Comparison of ENCODE assay signal across 11 cellular contexts in genomic region chr7:33932221-33932620, GRCh38. TPM values are rescaled to one million over a fixed set of nuclear protein-coding genes. Genes with fewer than 3 reads are reported as not detected.
DNase-seq lines count a peak whose midpoint lies in the region; ATAC-seq and TF ChIP-seq lines count a peak whose summit lies in the region.
"Had no signal": no experiment of that assay in that cellular context is flagged by ENCODE, and none has a peak within 500 bp of the region (broad histone marks: within the 10 kb centered on the region; RNA-seq: fewer than 3 reads in every experiment).

No MANE protein-coding gene starts in this region.

- peaks cover 0 to 6% (median 0%) of the 10 kb centered on the region in 7 donors for H3K4me1 Mint-ChIP-seq in naive thymus-derived CD4-positive, alpha-beta T cell
- H3K4me1 Mint-ChIP-seq: activated CD4-positive, alpha-beta T cell treated with anti-CD3 and anti-CD28 coated beads, Interleukin-2, amount 10 ng/mL, durations not matched to agents 7 days and 5 days had no signal

- ATAC-seq in naive thymus-derived CD4-positive, alpha-beta T cell = no peak
- no peak for ATAC-seq in GM21360 (IDR thresholded peaks at IDR 0.05; ENCODE audit: unreplicated experiment)

- TF ChIP-seq CTCF in Loucy (conservative IDR thresholded peaks at IDR 0.05; ENCODE audit: low read length) (no peak), suprapubic skin (IDR thresholded peaks at IDR 0.05) (no peak)

- no peaks in the 10 kb centered on the region for H4K20me1 ChIP-seq in Loucy (ENCODE audit: insufficient read depth, low read length, poor library complexity, severe bottlenecking)

- intact Hi-C loops in naive thymus-derived CD4-positive, alpha-beta T cell (cut with micrococcal nuclease) = loop anchor here in 1 of 2 donors (5.0 to 10.0 kb wide), 2 partner anchors 1165 to 1237 kb away; no protein-coding TSS in a partner anchor

- H3K4ac ChIP-seq in mesenchymal stem cell (ENCODE audit: low read depth in 1 of 2, low read length in 2 of 2) = no peak overlapping the region

- no peak overlapping the region for H4K8ac ChIP-seq in mesenchymal stem cell (ENCODE audit: low read length)

- peaks cover 0 to 18% (median 18%) of the 10 kb centered on the region in 5 donors for H3K27me3 Mint-ChIP-seq in naive thymus-derived CD4-positive, alpha-beta T cell

- H2BK120ac ChIP-seq in mesenchymal stem cell (ENCODE audit: low read depth, low read length) = no peak overlapping the region

- WGBS in mesenchymal stem cell = 86% methylated on average over 3 of the region's 5 CpGs
- WGBS in suprapubic skin = 45% methylated on average over 5 of the region's 5 CpGs

- no peak overlapping the region for H3K18ac ChIP-seq in mesenchymal stem cell (ENCODE audit: low read depth in 1 of 2, low read length in 2 of 2)

- no peaks in the 10 kb centered on the region for H3K79me2 ChIP-seq in Loucy (ENCODE audit: insufficient read depth, low read length)

- H2AFZ ChIP-seq in Loucy (ENCODE audit: low read length) (peak overlapping the region; percentile 7; the same call in 1 of the 2 replicates), mesenchymal stem cell (ENCODE audit: low read depth, low read length) (no peak overlapping the region)

- no peak for TF ChIP-seq EP300 in suprapubic skin (IDR thresholded peaks at IDR 0.05)

- peak overlapping the region; percentile 49 for H3K27ac ChIP-seq in angular gyrus (ENCODE audit: low read depth, low read length)
- H3K27ac ChIP-seq in mesenchymal stem cell (ENCODE audit: low read length, poor library complexity, severe bottlenecking) = no peak overlapping the region
- H3K27ac ChIP-seq in suprapubic skin = no peak overlapping the region
- no peak overlapping the region for H3K27ac ChIP-seq in naive thymus-derived CD4-positive, alpha-beta T cell (ENCODE audit: low read depth, low read length)
- H3K27ac ChIP-seq: adrenal gland, colonic mucosa had no signal

- no peak overlapping the region for H4K91ac ChIP-seq in mesenchymal stem cell (ENCODE audit: low read length)

- H3K4me3 ChIP-seq in Loucy (ENCODE audit: low read length, poor library complexity, severe bottlenecking) (no peak overlapping the region), mesenchymal stem cell (ENCODE audit: insufficient read depth in 1 of 2, low read depth in 1 of 2, low read length in 2 of 2) (peak overlapping the region in 1 of 2 experiments; percentile 46), suprapubic skin (peak overlapping the region; percentile 12)
- H3K4me3 ChIP-seq in naive thymus-derived CD4-positive, alpha-beta T cell (ENCODE audit: low read length) = no peak overlapping the region
- H3K4me3 ChIP-seq: colonic mucosa had no signal

- H3K36me3 Mint-ChIP-seq in naive thymus-derived CD4-positive, alpha-beta T cell = no peaks in the 10 kb centered on the region

- CTCF ChIA-PET in naive thymus-derived CD4-positive, alpha-beta T cell (lab: Charles Lee) = interaction anchor here (0.6 to 2.0 kb wide), 8 partner anchors 12 to 747 kb away, joined by 3 to 9 read pairs (median 4); no protein-coding TSS in a partner anchor

- POLR2A ChIA-PET in naive thymus-derived CD4-positive, alpha-beta T cell (lab: Charles Lee) = no interaction called here

- H3K9me2 ChIP-seq in Loucy (replicated peaks; ENCODE audit: low read depth, low read length) = no peaks in the 10 kb centered on the region

- H3K27ac Mint-ChIP-seq in naive thymus-derived CD4-positive, alpha-beta T cell = no peak overlapping the region
- H3K27ac Mint-ChIP-seq: activated CD4-positive, alpha-beta T cell treated with anti-CD3 and anti-CD28 coated beads, Interleukin-2, amount 10 ng/mL, durations not matched to agents 7 days and 5 days; activated T-cell treated with anti-CD3 and anti-CD28 coated beads, Interleukin-2, amount 50 U/mL, for 72 hours had no signal

- no peak for TF ChIP-seq POLR2A in suprapubic skin (IDR thresholded peaks at IDR 0.05)

- H2AK5ac ChIP-seq in mesenchymal stem cell (ENCODE audit: low read length, severe bottlenecking) = no peak overlapping the region

- H3K27me3 ChIP-seq in Loucy (ENCODE audit: insufficient read depth, low read length, poor library complexity, severe bottlenecking) (no peaks in the 10 kb centered on the region), mesenchymal stem cell (ENCODE audit: control insufficient read depth in 1 of 2, insufficient read depth in 1 of 2, low read length in 2 of 2) (peaks cover 0 to 3% of the 10 kb centered on the region in 2 experiments), suprapubic skin (no peaks in the 10 kb centered on the region)
- H3K27me3 ChIP-seq in naive thymus-derived CD4-positive, alpha-beta T cell (ENCODE audit: control insufficient read depth in 2 of 2, insufficient read depth in 2 of 2, low read length in 2 of 2) = no peaks in the 10 kb centered on the region
- H3K27me3 ChIP-seq: adrenal gland, colonic mucosa had no signal

- H3K4me1 ChIP-seq in Loucy (ENCODE audit: insufficient read depth, low read length, poor library complexity, severe bottlenecking) (peaks cover 3% of the 10 kb centered on the region), mesenchymal stem cell (ENCODE audit: control insufficient read depth, insufficient read depth, low read depth, low read length) (peaks cover 5% of the 10 kb centered on the region), suprapubic skin (no peaks in the 10 kb centered on the region)
- no peaks in the 10 kb centered on the region for H3K4me1 ChIP-seq in naive thymus-derived CD4-positive, alpha-beta T cell (ENCODE audit: control insufficient read depth in 2 of 2, insufficient read depth in 2 of 2, low read length in 2 of 2)
- H3K4me1 ChIP-seq: colonic mucosa had no signal

- H3K9me3 ChIP-seq in Loucy (ENCODE audit: insufficient read depth, low read depth, low read length) = no peaks in the 10 kb centered on the region
- no peaks in the 10 kb centered on the region for H3K9me3 ChIP-seq in mesenchymal stem cell (ENCODE audit: control insufficient read depth, low read length)
- no peaks in the 10 kb centered on the region for H3K9me3 ChIP-seq in suprapubic skin
- H3K9me3 ChIP-seq in naive thymus-derived CD4-positive, alpha-beta T cell (ENCODE audit: control insufficient read depth in 2 of 3, low read length in 3 of 3) = no peaks in the 10 kb centered on the region
- H3K9me3 ChIP-seq: adrenal gland, colonic mucosa had no signal

- DNase-seq in mesenchymal stem cell (no peak), suprapubic skin (ENCODE audit: low spot score in 2 of 2) (no peak), NCI-H2081 treated with DMSO at 0.1 percent for 48 hours (lab: John Stamatoyannopoulos, UW) (no peak)
- DNase-seq in naive thymus-derived CD4-positive, alpha-beta T cell = no peak

- no peak overlapping the region for H3K14ac ChIP-seq in mesenchymal stem cell (ENCODE audit: low read length in 2 of 2)

- H3K23ac ChIP-seq in mesenchymal stem cell (ENCODE audit: low read length in 2 of 2) = no peak overlapping the region

- H3K9ac ChIP-seq in Loucy (ENCODE audit: low read depth, low read length, poor library complexity, severe bottlenecking) (no peak overlapping the region), mesenchymal stem cell (ENCODE audit: low read length) (peak overlapping the region; percentile 85)

- H3K4me2 ChIP-seq in Loucy (ENCODE audit: low read depth, low read length, poor library complexity, severe bottlenecking) (peak overlapping the region; percentile 43), mesenchymal stem cell (ENCODE audit: low read length, poor library complexity, severe bottlenecking) (no peak overlapping the region)

- no peak overlapping the region for H2BK12ac ChIP-seq in mesenchymal stem cell (ENCODE audit: low read length in 2 of 2)

- H3K9me3 Mint-ChIP-seq in naive thymus-derived CD4-positive, alpha-beta T cell = no peaks in the 10 kb centered on the region
- H3K9me3 Mint-ChIP-seq: activated CD4-positive, alpha-beta T cell treated with anti-CD3 and anti-CD28 coated beads, Interleukin-2, amount 10 ng/mL, durations not matched to agents 7 days and 5 days; activated T-cell treated with anti-CD3 and anti-CD28 coated beads, Interleukin-2, amount 50 U/mL, for 72 hours had no signal

- H3K4me3 Mint-ChIP-seq in naive thymus-derived CD4-positive, alpha-beta T cell = no peak overlapping the region
- H3K4me3 Mint-ChIP-seq: activated CD4-positive, alpha-beta T cell treated with anti-CD3 and anti-CD28 coated beads, Interleukin-2, amount 10 ng/mL, durations not matched to agents 7 days and 5 days; activated T-cell treated with anti-CD3 and anti-CD28 coated beads, Interleukin-2, amount 50 U/mL, for 72 hours had no signal

- H3K36me3 ChIP-seq in Loucy (ENCODE audit: insufficient read depth, low read length) = no peaks in the 10 kb centered on the region
- H3K36me3 ChIP-seq in mesenchymal stem cell (ENCODE audit: control insufficient read depth in 1 of 2, insufficient read depth in 2 of 2, low read depth in 1 of 2, low read length in 2 of 2) = peaks cover 0 to 52% of the 10 kb centered on the region in 2 experiments
- H3K36me3 ChIP-seq in suprapubic skin = no peaks in the 10 kb centered on the region
- no peaks in the 10 kb centered on the region for H3K36me3 ChIP-seq in naive thymus-derived CD4-positive, alpha-beta T cell (ENCODE audit: control insufficient read depth in 2 of 3, insufficient read depth in 3 of 3, low read length in 3 of 3)
- H3K36me3 ChIP-seq: adrenal gland, colonic mucosa had no signal

- no peak overlapping the region for H2BK5ac ChIP-seq in mesenchymal stem cell (ENCODE audit: low read depth, low read length, poor library complexity, severe bottlenecking)

- H2BK15ac ChIP-seq in mesenchymal stem cell (ENCODE audit: low read depth, poor library complexity, severe bottlenecking) = no peak overlapping the region

- no peaks in the 10 kb centered on the region for H3K79me1 ChIP-seq in mesenchymal stem cell (replicated peaks; ENCODE audit: low read length, poor library complexity, severe bottlenecking)

- no peaks in the 10 kb centered on the region for H3F3A ChIP-seq in Loucy (ENCODE audit: low read depth)

RNA-seq across cellular contexts. Expression of gene BMPER, which starts 26.9 kb away (rescaled TPM):
- polyA plus RNA-seq in mesenchymal stem cell (2013, experiment 1 of 2) = 1.4 TPM
- 1.5 TPM for polyA plus RNA-seq in mesenchymal stem cell (2013, experiment 2 of 2)
- 1 to 10 TPM in 2 of 4 donors, under 1 TPM in 2; 0.52 to 7.2 (median 1.2) TPM for total RNA-seq in suprapubic skin
- under 1 TPM in 3 of 5 experiments, not detected in 2; 0.37 to 0.81 (median 0.44) TPM for total RNA-seq in naive thymus-derived CD4-positive, alpha-beta T cell
- polyA plus RNA-seq in naive thymus-derived CD4-positive, alpha-beta T cell = not detected
- total RNA-seq: activated CD4-positive, alpha-beta T cell treated with anti-CD3 and anti-CD28 coated beads, Interleukin-2, amount 10 ng/mL, durations not matched to agents 7 days and 5 days had no signal
